In genomic region chr6:81891869-81892268, GRCh38 we compare ENCODE assay signal across 24 cellular contexts.
"Had no signal": no experiment of that assay in that cellular context is flagged by ENCODE, and none has a peak within 500 bp of the region (broad histone marks: within the 10 kb centered on the region; RNA-seq: fewer than 3 reads in every experiment).

No MANE protein-coding gene starts in this region.

- H3K36me3 ChIP-seq: esophagus squamous epithelium, heart right ventricle, neural progenitor cell, prostate gland, right atrium auricular region, spleen, tibial artery had no signal

- DNase-seq: cerebellar nuclear complex; cortex of kidney; effector memory CD8-positive, alpha-beta T cell; erythroblast; esophagus squamous epithelium; foreskin melanocyte; glutamatergic neuron; hippocampal formation; left colon; mesenchymal stem cell; midbrain; naive thymus-derived CD4-positive, alpha-beta T cell; spleen; stimulated activated CD4-positive, alpha-beta T cell treated with anti-CD3 and anti-CD28 coated beads, Interleukin-4, amount 100 ng/mL, for 4 hours; stimulated activated naive CD8-positive, alpha-beta T cell treated with anti-CD3 and anti-CD28 coated beads, Interleukin-15, Interleukin-2, amounts not matched to agents 100 U/mL and 50 U/mL, for 24 hours; substantia nigra; testis; tibial artery had no signal

- H3K9ac ChIP-seq: neural progenitor cell had no signal

- H3K4me1 ChIP-seq: prostate gland, spleen had no signal

- H3K4me2 ChIP-seq: neural progenitor cell had no signal

- H3K4me3 ChIP-seq: esophagus squamous epithelium, heart right ventricle, neural progenitor cell, prostate gland, right atrium auricular region, spleen, testis, tibial artery had no signal

- H3K27ac ChIP-seq: esophagus squamous epithelium, heart right ventricle, neural progenitor cell, prostate gland, right atrium auricular region, spleen, testis, tibial artery had no signal

- H2AFZ ChIP-seq: neural progenitor cell had no signal

- H3K27me3 ChIP-seq: esophagus squamous epithelium, heart right ventricle, neural progenitor cell, right atrium auricular region, spleen, testis, tibial artery had no signal

- ATAC-seq: effector memory CD8-positive, alpha-beta T cell; left colon; naive thymus-derived CD4-positive, alpha-beta T cell; sciatic nerve; stimulated activated memory B cell treated with anti-CD40 and anti-IgM and Interleukin-4, amounts not matched to agents 10 μg/mL and 1 μg/mL and 100 μg/mL, for 72 hours; stimulated activated naive CD8-positive, alpha-beta T cell treated with anti-CD3 and anti-CD28 coated beads, Interleukin-15, Interleukin-2, amounts not matched to agents 100 U/mL and 50 U/mL, for 24 hours had no signal

- H3K9me3 ChIP-seq: esophagus squamous epithelium, heart right ventricle, prostate gland, right atrium auricular region, spleen, testis, tibial artery had no signal
